In genomic region chr17:66443601-66444000, GRCh38 we compare ENCODE assay signal across 30 cellular contexts.
"Had no signal": no experiment of that assay in that cellular context is flagged by ENCODE, and none has a peak within 500 bp of the region (broad histone marks: within the 10 kb centered on the region; RNA-seq: fewer than 3 reads in every experiment).

No MANE protein-coding gene starts in this region.

- FAIRE-seq: endothelial cell of umbilical vein, kidney, TTC549 had no signal

- H3K4me1 ChIP-seq: ascending aorta, breast epithelium had no signal

- H3K36me3 ChIP-seq: ascending aorta, breast epithelium, neutrophil, ovary, right lobe of liver, tibial nerve had no signal

- H3K27me3 Mint-ChIP-seq: activated CD4-positive, alpha-beta memory T cell treated with anti-CD3 and anti-CD28 coated beads for 36 hours; activated naive CD8-positive, alpha-beta T cell treated with anti-CD3 and anti-CD28 coated beads, Interleukin-2, amount 10 ng/mL, durations not matched to agents 7 days and 5 days; natural killer cell treated with Interleukin-12 subunit alpha and Interleukin-12 subunit beta and Interleukin-15 and Interleukin-18, amount 100 ng/mL, for 72 hours; progenitor cell of endocrine pancreas had no signal

- ATAC-seq: esophagus mucosa; natural killer cell treated with Interleukin-12 subunit alpha and Interleukin-12 subunit beta and Interleukin-15 and Interleukin-18, amount 100 ng/mL, for 72 hours; right lobe of liver had no signal

- H3K9me3 ChIP-seq: ascending aorta, breast epithelium, neutrophil, ovary, right lobe of liver, tibial nerve had no signal

- DNase-seq: activated CD4-positive, alpha-beta memory T cell treated with anti-CD3 and anti-CD28 coated beads for 36 hours; activated CD4-positive, alpha-beta T cell treated with anti-CD3 and anti-CD28 coated beads for 48 hours; activated CD8-positive, alpha-beta memory T cell treated with anti-CD3 and anti-CD28 coated beads, Interleukin-2, amount 50 U/mL, for 48 hours; activated effector memory CD4-positive, alpha-beta T cell treated with Interleukin-2 at 50 U/mL for 16 hours; activated naive CD4-positive, alpha-beta T cell treated with Interleukin-2 at 50 U/mL for 16 hours; activated naive CD8-positive, alpha-beta T cell treated with anti-CD3 and anti-CD28 coated beads, Interleukin-2, amount 10 ng/mL, durations not matched to agents 7 days and 5 days; activated T-cell treated with anti-CD3 and anti-CD28 coated beads, Interleukin-2, amount 50 U/mL, for 48 hours; central memory CD4-positive, alpha-beta T cell; foreskin fibroblast; head of caudate nucleus; hippocampal formation; kidney; left colon; ovary; right lobe of liver; stimulated activated CD4-positive, alpha-beta T cell treated with anti-CD3 and anti-CD28 coated beads, Interleukin-2, amount 100 ng/mL, for 48 hours; stimulated activated naive CD4-positive, alpha-beta T cell treated with Interleukin-2 at 50 U/mL for 16 hours; T-helper 9 cell had no signal

- H3K27ac ChIP-seq: ascending aorta, breast epithelium, neutrophil, ovary, right lobe of liver, tibial nerve, VCaP had no signal

- H3K9me3 Mint-ChIP-seq: activated CD4-positive, alpha-beta memory T cell treated with anti-CD3 and anti-CD28 coated beads for 36 hours; memory B cell; natural killer cell treated with Interleukin-12 subunit alpha and Interleukin-12 subunit beta and Interleukin-15 and Interleukin-18, amount 100 ng/mL, for 72 hours; T-helper 1 cell treated with Interleukin-12 subunit alpha and Interleukin-12 subunit beta and Interleukin-4 antibody, amounts not matched to agents 30 μg/mL and 1 μg/mL, for 36 hours had no signal

- H3K27me3 ChIP-seq: ascending aorta, breast epithelium, neutrophil, ovary, right lobe of liver, tibial nerve had no signal

- H3K27ac Mint-ChIP-seq: activated CD4-positive, alpha-beta memory T cell treated with anti-CD3 and anti-CD28 coated beads for 36 hours; activated naive CD8-positive, alpha-beta T cell treated with anti-CD3 and anti-CD28 coated beads, Interleukin-2, amount 10 ng/mL, durations not matched to agents 7 days and 5 days; memory B cell; natural killer cell treated with Interleukin-12 subunit alpha and Interleukin-12 subunit beta and Interleukin-15 and Interleukin-18, amount 100 ng/mL, for 72 hours; progenitor cell of endocrine pancreas; T-helper 1 cell treated with Interleukin-12 subunit alpha and Interleukin-12 subunit beta and Interleukin-4 antibody, amounts not matched to agents 30 μg/mL and 1 μg/mL, for 36 hours had no signal

- H3K4me3 Mint-ChIP-seq: activated CD4-positive, alpha-beta memory T cell treated with anti-CD3 and anti-CD28 coated beads for 36 hours; activated naive CD8-positive, alpha-beta T cell treated with anti-CD3 and anti-CD28 coated beads, Interleukin-2, amount 10 ng/mL, durations not matched to agents 7 days and 5 days; memory B cell; natural killer cell treated with Interleukin-12 subunit alpha and Interleukin-12 subunit beta and Interleukin-15 and Interleukin-18, amount 100 ng/mL, for 72 hours; T-helper 1 cell treated with Interleukin-12 subunit alpha and Interleukin-12 subunit beta and Interleukin-4 antibody, amounts not matched to agents 30 μg/mL and 1 μg/mL, for 36 hours had no signal

- H3K36me3 Mint-ChIP-seq: memory B cell; natural killer cell treated with Interleukin-12 subunit alpha and Interleukin-12 subunit beta and Interleukin-15 and Interleukin-18, amount 100 ng/mL, for 72 hours had no signal

- H3K4me3 ChIP-seq: ascending aorta, breast epithelium, ovary, right lobe of liver, tibial nerve had no signal
